In the genomic region with DNA sequence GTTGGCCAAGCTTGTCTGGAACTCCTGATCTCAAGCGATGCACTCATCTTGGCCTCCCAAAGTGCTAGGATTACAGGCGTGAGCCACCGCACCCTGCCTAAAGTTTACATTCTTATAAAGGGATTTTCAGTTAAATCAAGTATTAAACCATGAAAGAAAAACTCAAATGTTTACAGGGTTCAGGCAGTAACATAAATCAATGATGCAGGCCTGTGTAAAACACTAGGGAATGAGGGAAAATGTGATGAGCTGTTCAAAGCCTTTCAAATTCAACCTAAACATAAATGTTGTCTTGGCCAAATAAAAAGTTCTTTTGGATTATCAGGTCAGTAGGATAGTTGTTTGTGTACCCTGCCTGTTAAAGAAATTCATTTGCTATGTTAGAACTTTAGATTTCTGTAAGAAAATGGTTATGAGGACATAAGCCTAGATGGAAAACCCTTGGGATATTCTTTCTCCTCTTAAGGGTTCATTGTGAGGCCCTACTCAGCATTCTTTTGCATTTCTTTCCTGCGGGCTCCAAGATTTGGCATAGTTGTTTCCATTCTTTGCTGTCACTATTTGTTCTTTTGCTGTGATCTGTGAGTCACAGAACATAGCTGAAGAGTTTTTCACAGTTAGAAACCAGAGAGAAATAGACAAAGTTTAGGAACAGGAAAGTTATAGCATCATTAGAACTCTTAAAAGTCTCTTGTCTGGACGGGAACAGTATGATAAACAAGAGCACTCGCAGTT, we compare ENCODE assay signal across 14 cellular contexts. TPM values are rescaled to one million over a fixed set of nuclear protein-coding genes. Genes with fewer than 3 reads are reported as not detected.
DNase-seq lines count a peak whose midpoint lies in the region; ATAC-seq and TF ChIP-seq lines count a peak whose summit lies in the region.
"Had no signal": no experiment of that assay in that cellular context is flagged by ENCODE, and none has a peak within 500 bp of the region (broad histone marks: within the 10 kb centered on the region; RNA-seq: fewer than 3 reads in every experiment).

No MANE protein-coding gene starts in this region.

- BruUV-seq in PC-9 (replicated peaks; lab: Mats Ljungman, UMichigan) = no TSS peak

- H3K9me3 ChIP-seq in AG04450 (ENCODE audit: control insufficient read depth, insufficient read depth, low read length) = no peaks in the 10 kb centered on the region
- no peaks in the 10 kb centered on the region for H3K9me3 ChIP-seq in SK-N-MC (ENCODE audit: low read depth, low read length)
- H3K9me3 ChIP-seq in PC-9 (ENCODE audit: insufficient read depth, low read depth) = no peaks in the 10 kb centered on the region
- no peaks in the 10 kb centered on the region for H3K9me3 ChIP-seq in Peyer's patch

- H3K9ac ChIP-seq in SK-N-MC (ENCODE audit: insufficient read length) = no peak overlapping the region

- H3K4me2 ChIP-seq in PC-9 = no peak overlapping the region

- TF ChIP-seq POLR2A in Peyer's patch (IDR thresholded peaks at IDR 0.05) = no peak

- H2AFZ ChIP-seq in PC-9 = no peak overlapping the region

- no peak overlapping the region for H3K4me3 ChIP-seq in AG04450 (ENCODE audit: low read depth, low read length)
- H3K4me3 ChIP-seq in SK-N-MC = no peak overlapping the region
- no peak overlapping the region for H3K4me3 ChIP-seq in PC-9
- no peak overlapping the region for H3K4me3 ChIP-seq in Peyer's patch
- H3K4me3 ChIP-seq: skin epidermis had no signal

- intact Hi-C loops in PC-9 (cut with micrococcal nuclease; ENCODE audit: unreplicated experiment) = no loop called here

- ATAC-seq in GM18502 (IDR thresholded peaks at IDR 0.05; ENCODE audit: poor library complexity, unreplicated experiment) = no peak
- ATAC-seq: natural killer cell had no signal

- no peaks in the 10 kb centered on the region for H4K20me1 ChIP-seq in PC-9 (ENCODE audit: insufficient read depth)

- H3K36me3 ChIP-seq in SK-N-MC (ENCODE audit: insufficient read depth, low read length) (no peaks in the 10 kb centered on the region), PC-9 (ENCODE audit: low read depth) (no peaks in the 10 kb centered on the region), Peyer's patch (no peaks in the 10 kb centered on the region)

- POLR2A ChIA-PET in AG04450 (lab: Yijun Ruan, JAX) = interaction anchor here (2.6 kb wide), 1 partner anchor 9 kb away, joined by 7 read pairs; a partner anchor contains a TSS
- POLR2A ChIA-PET in PC-9 (lab: Charles Lee; ENCODE audit: unreplicated experiment) = no interaction called here

- no peaks in the 10 kb centered on the region for H3K9me2 ChIP-seq in PC-9 (ENCODE audit: insufficient read depth)

- TF ChIP-seq CTCF in AG04450 (IDR thresholded peaks at IDR 0.05; ENCODE audit: low read depth, low read length) = no peak
- no peak for TF ChIP-seq CTCF in PC-9 (conservative IDR thresholded peaks at IDR 0.05)
- TF ChIP-seq CTCF in Peyer's patch (IDR thresholded peaks at IDR 0.05) = no peak

- H3K27ac ChIP-seq in AG04450 (ENCODE audit: low read depth, low read length) (peak overlapping the region; percentile 57), SK-N-MC (0 out of 2 replicates have a peak overlapping the region, but pooled peaks have one; percentile 14), PC-9 (no peak overlapping the region), Peyer's patch (peak overlapping the region in 1 of 4 donors; percentile 55)

- H3K79me2 ChIP-seq in PC-9 (ENCODE audit: low read depth) = no peaks in the 10 kb centered on the region

- H3K27me3 ChIP-seq in AG04450 (ENCODE audit: control insufficient read depth, insufficient read depth, low read length) (no peaks in the 10 kb centered on the region), PC-9 (ENCODE audit: insufficient read depth, low read depth) (no peaks in the 10 kb centered on the region), Peyer's patch (no peaks in the 10 kb centered on the region)

- H3K4me1 ChIP-seq in PC-9 (replicated peaks; ENCODE audit: insufficient read depth) = no peaks in the 10 kb centered on the region
- no peaks in the 10 kb centered on the region for H3K4me1 ChIP-seq in Peyer's patch

- CTCF ChIA-PET in AG04450 (lab: Charles Lee) = interaction anchor here (0.7 to 2.6 kb wide), 2 partner anchors 9 to 25 kb away, joined by 3 to 16 read pairs; a partner anchor contains a TSS
- CTCF ChIA-PET in PC-9 (lab: Charles Lee) = no interaction called here

- DNase-seq in AG04450 (ENCODE audit: low read depth, low spot score) (peak; percentile 24), SK-N-MC (ENCODE audit: low read depth, low spot score) (no peak), fibroblast of gingiva (ENCODE audit: low read depth) (peak; percentile 88), non-pigmented ciliary epithelial cell (ENCODE audit: low read depth) (peak; percentile 51), PC-9 (no peak), Peyer's patch (no peak)
- no peak for DNase-seq in stimulated activated CD4-positive, alpha-beta T cell treated with anti-CD3 and anti-CD28 coated beads, Interleukin-15, amount 100 ng/mL, for 24 hours
- DNase-seq: ACHN, DMS79, kidney, natural killer cell, NCI-H1694 treated with DMSO at 0.1 percent for 48 hours had no signal

- no peaks in the 10 kb centered on the region for H3F3A ChIP-seq in PC-9 (ENCODE audit: insufficient read depth, low read depth)

RNA-seq across cellular contexts. Expression of a gene that starts 8.9 kb away (rescaled TPM):
- polyA plus RNA-seq in AG04450 (2011; rRNA removed) = 81.7 and 126 TPM in 2 replicates
- polyA minus RNA-seq in AG04450 (2011; rRNA and poly(A)+ RNA removed) = 36.0 and 42.1 TPM in 2 replicates
- total RNA-seq in PC-9 (2021) (75.8 and 79.6 TPM in 2 replicates), Peyer's patch (100 to 1,000 TPM in 1 of 4 donors, 10 to 100 TPM in 3; 69.7 to 158 (median 91.2) TPM)

RNA-seq across cellular contexts. Expression of a gene that starts 42.1 kb away (rescaled TPM):
- polyA plus RNA-seq in AG04450 (2011; rRNA removed) = not detected in 2 replicates
- not detected in 2 replicates for polyA minus RNA-seq in AG04450 (2011; rRNA and poly(A)+ RNA removed)
- total RNA-seq in PC-9 (2021) = 0.08 and 0.13 TPM in 2 replicates
- 1 to 10 TPM; 1.4 to 9.1 (median 2.5) TPM for total RNA-seq in Peyer's patch

Comparison
In these comparisons a context has a peak if more than half of its experiments do, and no peak if none do; other contexts are left out.
1. DNase-seq: peak in AG04450 (single experiment), fibroblast of gingiva (single experiment) and non-pigmented ciliary epithelial cell (single experiment); none in SK-N-MC (single experiment), PC-9 (0 of 2), stimulated activated CD4-positive, alpha-beta T cell treated with anti-CD3 and anti-CD28 coated beads, Interleukin-15, amount 100 ng/mL, for 24 hours (single experiment) and Peyer's patch (0 of 3).